8 cellular contexts compared by ENCODE assay signal in genomic region chr10:1057106-1057657, GRCh38. TPM values are rescaled to one million over a fixed set of nuclear protein-coding genes. Genes with fewer than 3 reads are reported as not detected.
DNase-seq lines count a peak whose midpoint lies in the region; FAIRE-seq and TF ChIP-seq lines count a peak whose summit lies in the region.

No MANE protein-coding gene starts in this region.

- no peaks in the 10 kb centered on the region for H3K9me3 ChIP-seq in KOPT-K1 (ENCODE audit: insufficient read depth, low read length, poor library complexity, severe bottlenecking)
- H3K9me3 ChIP-seq in kidney (ENCODE audit: control insufficient read depth in 1 of 2, low read length in 2 of 2) = no peaks in the 10 kb centered on the region
- no peaks in the 10 kb centered on the region for H3K9me3 ChIP-seq in subcutaneous abdominal adipose tissue (ENCODE audit: control insufficient read depth in 5 of 5, low read length in 5 of 5)

- H3K36me3 ChIP-seq in KOPT-K1 (ENCODE audit: insufficient read depth, low read length) = peaks cover 36% of the 10 kb centered on the region
- peaks cover 5% of the 10 kb centered on the region in 2 donors for H3K36me3 ChIP-seq in kidney (ENCODE audit: control insufficient read depth in 1 of 2, insufficient read depth in 2 of 2, low read length in 2 of 2)
- H3K36me3 ChIP-seq in subcutaneous abdominal adipose tissue (ENCODE audit: control insufficient read depth in 5 of 5, insufficient read depth in 5 of 5, low read length in 5 of 5) = peaks cover 8 to 21% (median 12%) of the 10 kb centered on the region in 5 donors

- peak overlapping the region; percentile 49 to 82 for H3K9ac ChIP-seq in kidney (ENCODE audit: low read length in 2 of 2)
- peak overlapping the region in 4 of 5 donors; percentile 82 to 99 (median 91) for H3K9ac ChIP-seq in subcutaneous abdominal adipose tissue (ENCODE audit: low read length in 5 of 5)

- H3K4me3 ChIP-seq in kidney (ENCODE audit: low read length in 2 of 2) (peak overlapping the region; percentile 86 to 98), subcutaneous abdominal adipose tissue (ENCODE audit: low read depth in 1 of 5, low read length in 5 of 5) (peak overlapping the region; percentile 69 to 98 (median 92))

- DNase-seq in SIG-M5 treated with dmso at 0.1 percent for 504 hours (lab: John Stamatoyannopoulos, UW; ENCODE audit: unreplicated experiment) (peak; percentile 75), SIG-M5 (lab: John Stamatoyannopoulos, UW) (no peak), astrocyte of the hippocampus (ENCODE audit: low read depth, low spot score) (peak; percentile 28), kidney (no peak), DMS153 treated with DMSO at 0.1 percent for 48 hours (lab: John Stamatoyannopoulos, UW; ENCODE audit: unreplicated experiment) (no peak), SW 1271 (lab: John Stamatoyannopoulos, UW) (no peak)

- no peaks in the 10 kb centered on the region for H3K27me3 ChIP-seq in subcutaneous abdominal adipose tissue (ENCODE audit: control insufficient read depth in 5 of 5, insufficient read depth in 4 of 5, low read length in 5 of 5)

- peaks cover 11 to 23% of the 10 kb centered on the region in 2 donors for H3K4me1 ChIP-seq in kidney (ENCODE audit: control insufficient read depth in 1 of 2, insufficient read depth in 1 of 2, low read depth in 1 of 2, low read length in 2 of 2)
- peaks cover 0 to 41% (median 33%) of the 10 kb centered on the region in 5 donors for H3K4me1 ChIP-seq in subcutaneous abdominal adipose tissue (ENCODE audit: control insufficient read depth in 5 of 5, insufficient read depth in 5 of 5, low read length in 5 of 5)

- no peak for FAIRE-seq in kidney (lab: Jason Lieb, UNC)

- intact Hi-C loops in kidney (cut with DNase I) = no loop called here

- no peak for TF ChIP-seq CTCF in kidney (IDR thresholded peaks at IDR 0.05; ENCODE audit: borderline replicate concordance, extremely low read depth, insufficient read depth)

- H3K27ac ChIP-seq in KOPT-K1 (ENCODE audit: low read depth, low read length, poor library complexity, severe bottlenecking) = peak overlapping the region; percentile 90
- H3K27ac ChIP-seq in kidney (ENCODE audit: low read depth in 2 of 2, low read length in 2 of 2) = peak overlapping the region; percentile 97 to 98
- peak overlapping the region; percentile 98 for H3K27ac ChIP-seq in subcutaneous abdominal adipose tissue (ENCODE audit: low read depth, low read length)

RNA-seq across cellular contexts. Expression of gene WDR37, which starts 1.0 kb away (rescaled TPM):
- 23.5 TPM for total RNA-seq in kidney
- polyA plus RNA-seq in kidney (ENCODE audit: insufficient read depth, low read depth, low replicate concordance) = 6.0 TPM

RNA-seq across cellular contexts. Expression of gene IDI1, which starts 8.3 kb away (rescaled TPM):
- total RNA-seq in kidney = 27.5 TPM
- 59.7 TPM for polyA plus RNA-seq in kidney (ENCODE audit: insufficient read depth, low read depth, low replicate concordance)

RNA-seq across cellular contexts. Expression of gene IDI2, which starts 31.5 kb away (rescaled TPM):
- total RNA-seq in kidney = not detected
- not detected for polyA plus RNA-seq in kidney (ENCODE audit: insufficient read depth, low read depth, low replicate concordance)

Comparison
In these comparisons a context has a peak if more than half of its experiments do, and no peak if none do; other contexts are left out.
1. DNase-seq: peak in SIG-M5 treated with dmso at 0.1 percent for 504 hours (single experiment) and astrocyte of the hippocampus (single experiment); none in SIG-M5 (single experiment), kidney (single experiment), DMS153 treated with DMSO at 0.1 percent for 48 hours (single experiment) and SW 1271 (0 of 2).
2. Peak in every context shown above with its lines, with median percentiles within 50 percentile points of each other: H3K27ac ChIP-seq.